Comparison of ENCODE assay signal across 8 cellular contexts in genomic region chr7:129187681-129188371, GRCh38. TPM values are rescaled to one million over a fixed set of nuclear protein-coding genes. Genes with fewer than 3 reads are reported as not detected.
DNase-seq lines count a peak whose midpoint lies in the region; ATAC-seq and TF ChIP-seq lines count a peak whose summit lies in the region.

No MANE protein-coding gene starts in this region.

- H3K27ac Mint-ChIP-seq in CD8-positive, alpha-beta T cell: no peak overlapping the region
- no peak overlapping the region for H3K27ac Mint-ChIP-seq in endothelial cell (ENCODE audit: unreplicated experiment)

- no peaks in the 10 kb centered on the region for H3K9me2 ChIP-seq in Loucy (replicated peaks; ENCODE audit: low read depth, low read length)

- intact Hi-C loops in CD8-positive, alpha-beta T cell (cut with DNase I, micrococcal nuclease): no loop called here

- peaks cover 54% of the 10 kb centered on the region for H3K27me3 Mint-ChIP-seq in CD8-positive, alpha-beta T cell (ENCODE audit: low read depth)
- H3K27me3 Mint-ChIP-seq in endothelial cell (ENCODE audit: unreplicated experiment): peaks cover 4% of the 10 kb centered on the region

- TF ChIP-seq CTCF in CD8-positive, alpha-beta T cell (IDR thresholded peaks at IDR 0.05): no peak
- no peak for TF ChIP-seq CTCF in Loucy (conservative IDR thresholded peaks at IDR 0.05; ENCODE audit: low read length)
- no peak for TF ChIP-seq CTCF in endothelial cell (IDR thresholded peaks at IDR 0.05; ENCODE audit: unreplicated experiment)
- TF ChIP-seq CTCF in osteoblast (IDR thresholded peaks at IDR 0.05; ENCODE audit: extremely low read depth, low read depth, low read length): no peak

- H3K27ac ChIP-seq in CD8-positive, alpha-beta T cell (ENCODE audit: low read depth, low read length): no peak overlapping the region
- no peak overlapping the region for H3K27ac ChIP-seq in osteoblast (ENCODE audit: low read depth, low read length)

- H3F3A ChIP-seq in Loucy (ENCODE audit: low read depth): no peaks in the 10 kb centered on the region; the same call in 1 of the 2 replicates

- H3K4me3 Mint-ChIP-seq in CD8-positive, alpha-beta T cell: peak overlapping the region; percentile 79
- H3K4me3 Mint-ChIP-seq in endothelial cell (ENCODE audit: unreplicated experiment): peak overlapping the region; percentile 82

- H3K36me3 ChIP-seq in CD8-positive, alpha-beta T cell (ENCODE audit: insufficient read depth, low read length): no peaks in the 10 kb centered on the region
- H3K36me3 ChIP-seq in Loucy (ENCODE audit: insufficient read depth, low read length) (no peaks in the 10 kb centered on the region), osteoblast (ENCODE audit: insufficient read depth, low read length) (no peaks in the 10 kb centered on the region)

- ATAC-seq in CD8-positive, alpha-beta T cell: no peak
- ATAC-seq in GM21528 (IDR thresholded peaks at IDR 0.05; ENCODE audit: low FRiP score, unreplicated experiment) (no peak), HG03442 (IDR thresholded peaks at IDR 0.05; ENCODE audit: unreplicated experiment) (no peak)

- H3K4me1 Mint-ChIP-seq in CD8-positive, alpha-beta T cell (ENCODE audit: low read depth): peaks cover 11% of the 10 kb centered on the region
- peaks cover 17% of the 10 kb centered on the region for H3K4me1 Mint-ChIP-seq in endothelial cell (ENCODE audit: unreplicated experiment)

- no peak overlapping the region for H3K4me3 ChIP-seq in CD8-positive, alpha-beta T cell (ENCODE audit: low read depth, low read length)
- H3K4me3 ChIP-seq in Loucy (ENCODE audit: low read length, poor library complexity, severe bottlenecking) (peak overlapping the region; percentile 89), osteoblast (ENCODE audit: insufficient read depth, low read length) (peak overlapping the region; percentile 75)

- no peaks in the 10 kb centered on the region for H3K9me3 Mint-ChIP-seq in CD8-positive, alpha-beta T cell
- no peaks in the 10 kb centered on the region for H3K9me3 Mint-ChIP-seq in endothelial cell (ENCODE audit: unreplicated experiment)

- H3K9ac ChIP-seq in Loucy (ENCODE audit: low read depth, low read length, poor library complexity, severe bottlenecking): peak overlapping the region; percentile 83

- peaks cover 7% of the 10 kb centered on the region for H3K27me3 ChIP-seq in CD8-positive, alpha-beta T cell (ENCODE audit: insufficient read depth, low read length)
- H3K27me3 ChIP-seq in Loucy (ENCODE audit: insufficient read depth, low read length, poor library complexity, severe bottlenecking): no peaks in the 10 kb centered on the region
- peaks cover 13% of the 10 kb centered on the region for H3K27me3 ChIP-seq in osteoblast (ENCODE audit: insufficient read depth, low read length)

- H4K20me1 ChIP-seq in Loucy (ENCODE audit: insufficient read depth, low read length, poor library complexity, severe bottlenecking) (peaks cover 9% of the 10 kb centered on the region), osteoblast (ENCODE audit: insufficient read depth, low read length) (peaks cover 17% of the 10 kb centered on the region)

- H2AFZ ChIP-seq in Loucy (ENCODE audit: low read length) (peak overlapping the region; percentile 96), osteoblast (ENCODE audit: low read length) (peak overlapping the region; percentile 67)

- peaks cover 4% of the 10 kb centered on the region for H3K4me1 ChIP-seq in CD8-positive, alpha-beta T cell (ENCODE audit: insufficient read depth, low read length)
- peaks cover 37% of the 10 kb centered on the region for H3K4me1 ChIP-seq in Loucy (ENCODE audit: insufficient read depth, low read length, poor library complexity, severe bottlenecking)
- H3K4me1 ChIP-seq in osteoblast (ENCODE audit: insufficient read depth, low read length): peaks cover 6% of the 10 kb centered on the region

- POLR2A ChIA-PET in CD8-positive, alpha-beta T cell (lab: Charles Lee): no interaction called here

- no peak for DNase-seq in CD8-positive, alpha-beta T cell
- DNase-seq in endothelial cell (ENCODE audit: low spot score) (no peak), osteoblast (ENCODE audit: insufficient read length, low spot score, missing footprints) (peak; percentile 89), NOMO-1 (lab: John Stamatoyannopoulos, UW; ENCODE audit: unreplicated experiment in 2 of 2) (no peak)
- DNase-seq in activated CD4-positive, alpha-beta T cell treated with anti-CD3 and anti-CD28 coated beads, Interleukin-2, amount 50 U/mL, for 1 hour: no peak

- H3K79me2 ChIP-seq in Loucy (ENCODE audit: insufficient read depth, low read length): peaks cover 25% of the 10 kb centered on the region; the same call in 1 of the 2 replicates
- no peaks in the 10 kb centered on the region for H3K79me2 ChIP-seq in osteoblast (ENCODE audit: insufficient read depth, low read length)

- H3K4me2 ChIP-seq in Loucy (ENCODE audit: low read depth, low read length, poor library complexity, severe bottlenecking) (peak overlapping the region; percentile 98), osteoblast (ENCODE audit: insufficient read depth, low read length) (peak overlapping the region; percentile 77)

- CTCF ChIA-PET in CD8-positive, alpha-beta T cell (lab: Charles Lee): interaction anchor here (1.6 kb wide), 1 partner anchor 24 kb away, joined by 5 read pairs; no protein-coding TSS in a partner anchor

- no peaks in the 10 kb centered on the region for H3K9me3 ChIP-seq in CD8-positive, alpha-beta T cell (ENCODE audit: low read length)
- H3K9me3 ChIP-seq in Loucy (ENCODE audit: insufficient read depth, low read depth, low read length) (no peaks in the 10 kb centered on the region), osteoblast (ENCODE audit: low read depth, low read length) (no peaks in the 10 kb centered on the region)

- H3K36me3 Mint-ChIP-seq in CD8-positive, alpha-beta T cell: no peaks in the 10 kb centered on the region
- no peaks in the 10 kb centered on the region for H3K36me3 Mint-ChIP-seq in endothelial cell (ENCODE audit: low read depth, unreplicated experiment)

RNA-seq across cellular contexts. Expression of gene SMO, which starts 0.6 kb away (rescaled TPM):
- total RNA-seq in CD8-positive, alpha-beta T cell: not detected
- total RNA-seq in endothelial cell (ENCODE audit: unreplicated experiment) (17.4 TPM), osteoblast (19.9 and 23.9 TPM in 2 replicates)

RNA-seq across cellular contexts. Expression of gene AHCYL2, which starts 37.0 kb away (rescaled TPM):
- total RNA-seq in CD8-positive, alpha-beta T cell: 1 to 10 TPM; 3.1 to 5.8 TPM
- total RNA-seq in endothelial cell (ENCODE audit: unreplicated experiment) (19.9 TPM), osteoblast (10.1 and 11.2 TPM in 2 replicates)

RNA-seq across cellular contexts. Expression of gene TSPAN33, which starts 43.3 kb away (rescaled TPM):
- total RNA-seq in CD8-positive, alpha-beta T cell: 1 to 10 TPM; 4.7 to 5.6 TPM
- 1.8 TPM for total RNA-seq in endothelial cell (ENCODE audit: unreplicated experiment)
- total RNA-seq in osteoblast: under 0.01 and 0.36 TPM in 2 replicates

Comparison
In these comparisons a context has a peak if more than half of its experiments do, and no peak if none do; other contexts are left out.
1. RNA of gene SMO, which starts 0.6 kb away (total RNA-seq): 19.9 to 23.9 TPM in osteoblast and 17.4 TPM in endothelial cell (single experiment); not detected in CD8-positive, alpha-beta T cell; every median in the first group is over 10 times any median in the second.